Comparison of ENCODE assay signal across 1 cellular context in the genomic region with DNA sequence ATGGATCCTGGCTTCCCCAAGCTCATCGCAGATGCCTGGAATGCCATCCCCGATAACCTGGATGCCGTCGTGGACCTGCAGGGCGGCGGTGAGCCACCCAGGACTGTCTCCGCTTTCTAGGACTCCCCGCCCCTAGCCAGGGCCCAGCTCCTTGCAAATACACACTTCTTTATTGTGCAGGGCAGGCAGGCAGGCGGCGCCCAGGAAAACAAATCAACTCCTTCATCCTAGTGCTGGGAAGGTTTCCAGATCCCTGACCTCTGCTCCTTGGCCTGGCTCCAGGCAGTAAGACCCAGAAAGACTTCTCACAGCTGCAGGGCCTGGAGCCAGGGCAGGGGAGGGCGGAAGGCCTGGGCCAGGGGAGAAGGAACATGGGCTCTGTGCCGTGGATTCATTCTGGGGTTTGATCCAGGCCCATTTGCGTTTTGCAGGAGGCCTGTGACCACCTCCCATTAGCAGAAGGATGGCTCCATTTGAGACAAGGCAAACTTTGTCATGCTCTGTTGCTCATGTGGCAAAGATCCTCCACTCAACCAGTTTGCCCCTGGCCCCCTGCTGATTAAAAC.
TF ChIP-seq lines count a peak whose summit lies in the region.

No MANE protein-coding gene starts in this region.

TF ChIP-seq in HepG2, 621 proteins besides CTCF, POLR2A, EP300 and RAD21 (continued from another document and continues in another):
- TF ChIP-seq ZFP90 (CRISPR knock-in tag; IDR thresholded peaks at IDR 0.05; ENCODE audit: borderline replicate concordance) (no peak), MTA1 (CRISPR knock-in tag; IDR thresholded peaks at IDR 0.05; ENCODE audit: borderline replicate concordance) (0 out of 2 replicates have a peak, but pooled peaks have one; percentile 38), RXRA (CRISPR knock-in tag; IDR thresholded peaks at IDR 0.05) (peak; percentile 77; the same call in 1 of the 2 replicates), ZNF564 (CRISPR knock-in tag; IDR thresholded peaks at IDR 0.05) (no peak), FOXP1 (IDR thresholded peaks at IDR 0.05) (no peak), FOXP1 (CRISPR knock-in tag; IDR thresholded peaks at IDR 0.05) (peak; percentile 32; the same call in 1 of the 2 replicates), ZFY (CRISPR knock-in tag; IDR thresholded peaks at IDR 0.05) (peak; percentile 54), KLF11 (CRISPR knock-in tag; IDR thresholded peaks at IDR 0.05) (no peak), ZNF768 (CRISPR knock-in tag; IDR thresholded peaks at IDR 0.05) (peak; percentile 32; the same call in 1 of the 2 replicates), FOSL2 (CRISPR knock-in tag; IDR thresholded peaks at IDR 0.05) (peak; percentile 50), ZFP1 (CRISPR knock-in tag; IDR thresholded peaks at IDR 0.05) (no peak), HNRNPUL1 (IDR thresholded peaks at IDR 0.05; ENCODE audit: low read depth, low read length) (no peak), ZBTB38 (CRISPR knock-in tag; IDR thresholded peaks at IDR 0.05) (no peak), STAG1 (CRISPR knock-in tag; IDR thresholded peaks at IDR 0.05) (0 out of 2 replicates have a peak, but pooled peaks have one; percentile 4), MIER3 (CRISPR knock-in tag; IDR thresholded peaks at IDR 0.05; ENCODE audit: borderline replicate concordance) (no peak), ZNF326 (CRISPR knock-in tag; IDR thresholded peaks at IDR 0.05; ENCODE audit: borderline replicate concordance) (no peak), ZNF749 (CRISPR knock-in tag; IDR thresholded peaks at IDR 0.05; ENCODE audit: borderline replicate concordance) (no peak), MTF1 (CRISPR knock-in tag; IDR thresholded peaks at IDR 0.05) (no peak), ZNF432 (CRISPR knock-in tag; IDR thresholded peaks at IDR 0.05; ENCODE audit: borderline replicate concordance) (no peak), TEAD2 (CRISPR knock-in tag; IDR thresholded peaks at IDR 0.05) (no peak), TEAD3 (CRISPR knock-in tag; optimal IDR thresholded peaks at IDR 0.05; ENCODE audit: borderline replicate concordance) (peak; percentile 75), RBFOX2 (IDR thresholded peaks at IDR 0.05; ENCODE audit: low read depth, low read length) (no peak), ZNF235 (CRISPR knock-in tag; IDR thresholded peaks at IDR 0.05; ENCODE audit: borderline replicate concordance) (no peak), ZNF382 (CRISPR knock-in tag; IDR thresholded peaks at IDR 0.05; ENCODE audit: borderline replicate concordance) (no peak), YY1 (IDR thresholded peaks at IDR 0.05; ENCODE audit: insufficient read depth, insufficient replicate concordance, low read depth, low read length) (peak; percentile 11), IKZF4 (CRISPR knock-in tag; IDR thresholded peaks at IDR 0.05; ENCODE audit: borderline replicate concordance, low read depth, not compliant biosample characterization) (no peak), ARNT (IDR thresholded peaks at IDR 0.05) (no peak), FOXA1 (IDR thresholded peaks at IDR 0.05) (no peak), FOXA1 (CRISPR knock-in tag; IDR thresholded peaks at IDR 0.05) (0 out of 2 replicates have a peak, but pooled peaks have one; percentile 39), PITX1 (CRISPR knock-in tag; IDR thresholded peaks at IDR 0.05) (no peak), BORCS8-MEF2B (CRISPR knock-in tag; IDR thresholded peaks at IDR 0.05) (peak; percentile 31; the same call in 1 of the 2 replicates), ZNF772 (CRISPR knock-in tag; IDR thresholded peaks at IDR 0.05) (no peak), ZNF292 (CRISPR knock-in tag; IDR thresholded peaks at IDR 0.05; ENCODE audit: borderline replicate concordance, low read depth) (no peak), CHCHD3 (CRISPR knock-in tag; IDR thresholded peaks at IDR 0.05) (no peak), ZNF317 (CRISPR knock-in tag; IDR thresholded peaks at IDR 0.05) (no peak), ELF4 (CRISPR knock-in tag; IDR thresholded peaks at IDR 0.05; ENCODE audit: borderline replicate concordance) (no peak), THAP11 (CRISPR knock-in tag; IDR thresholded peaks at IDR 0.05) (0 out of 2 replicates have a peak, but pooled peaks have one; percentile 51), SRF (IDR thresholded peaks at IDR 0.05; ENCODE audit: low read depth, low read length) (no peak), KLF6 (CRISPR knock-in tag; IDR thresholded peaks at IDR 0.05) (no peak), ZNF644 (CRISPR knock-in tag; IDR thresholded peaks at IDR 0.05; ENCODE audit: low read depth) (no peak), SMARCC2 (IDR thresholded peaks at IDR 0.05) (no peak), BCL6 (CRISPR knock-in tag; IDR thresholded peaks at IDR 0.05) (peak; percentile 99), PTBP1 (IDR thresholded peaks at IDR 0.05; ENCODE audit: low read depth, low read length, poor library complexity, severe bottlenecking) (no peak), ZNF577 (CRISPR knock-in tag; IDR thresholded peaks at IDR 0.05; ENCODE audit: borderline replicate concordance, low read depth) (no peak), TBL1XR1 (IDR thresholded peaks at IDR 0.05; ENCODE audit: borderline replicate concordance, low read length, partially characterized antibody) (no peak), ZNF598 (CRISPR knock-in tag; IDR thresholded peaks at IDR 0.05; ENCODE audit: borderline replicate concordance) (no peak), ZSCAN31 (CRISPR knock-in tag; IDR thresholded peaks at IDR 0.05; ENCODE audit: low read depth) (no peak)
- TF ChIP-seq, protein P1, sequence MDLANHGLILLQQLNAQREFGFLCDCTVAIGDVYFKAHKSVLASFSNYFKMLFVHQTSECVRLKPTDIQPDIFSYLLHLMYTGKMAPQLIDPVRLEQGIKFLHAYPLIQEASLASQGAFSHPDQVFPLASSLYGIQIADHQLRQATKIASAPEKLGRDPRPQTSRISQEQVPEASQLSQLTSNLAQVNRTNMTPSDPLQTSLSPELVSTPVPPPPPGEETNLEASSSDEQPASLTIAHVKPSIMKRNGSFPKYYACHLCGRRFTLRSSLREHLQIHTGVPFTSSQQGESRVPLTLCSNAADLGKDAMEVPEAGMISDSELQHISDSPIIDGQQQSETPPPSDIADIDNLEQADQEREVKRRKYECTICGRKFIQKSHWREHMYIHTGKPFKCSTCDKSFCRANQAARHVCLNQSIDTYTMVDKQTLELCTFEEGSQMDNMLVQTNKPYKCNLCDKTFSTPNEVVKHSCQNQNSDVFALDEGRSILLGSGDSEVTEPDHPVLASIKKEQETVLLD (CRISPR knock-in tag; IDR thresholded peaks at IDR 0.05; ENCODE audit: low read depth) = no peak
- TF ChIP-seq, protein P2, sequence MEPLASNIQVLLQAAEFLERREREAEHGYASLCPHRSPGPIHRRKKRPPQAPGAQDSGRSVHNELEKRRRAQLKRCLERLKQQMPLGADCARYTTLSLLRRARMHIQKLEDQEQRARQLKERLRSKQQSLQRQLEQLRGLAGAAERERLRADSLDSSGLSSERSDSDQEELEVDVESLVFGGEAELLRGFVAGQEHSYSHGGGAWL (CRISPR knock-in tag; IDR thresholded peaks at IDR 0.05) = 0 out of 2 replicates have a peak, but pooled peaks have one; percentile 39
- TF ChIP-seq, protein P3, sequence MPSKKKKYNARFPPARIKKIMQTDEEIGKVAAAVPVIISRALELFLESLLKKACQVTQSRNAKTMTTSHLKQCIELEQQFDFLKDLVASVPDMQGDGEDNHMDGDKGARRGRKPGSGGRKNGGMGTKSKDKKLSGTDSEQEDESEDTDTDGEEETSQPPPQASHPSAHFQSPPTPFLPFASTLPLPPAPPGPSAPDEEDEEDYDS (CRISPR knock-in tag; IDR thresholded peaks at IDR 0.05) = no peak
- TF ChIP-seq, protein P4, sequence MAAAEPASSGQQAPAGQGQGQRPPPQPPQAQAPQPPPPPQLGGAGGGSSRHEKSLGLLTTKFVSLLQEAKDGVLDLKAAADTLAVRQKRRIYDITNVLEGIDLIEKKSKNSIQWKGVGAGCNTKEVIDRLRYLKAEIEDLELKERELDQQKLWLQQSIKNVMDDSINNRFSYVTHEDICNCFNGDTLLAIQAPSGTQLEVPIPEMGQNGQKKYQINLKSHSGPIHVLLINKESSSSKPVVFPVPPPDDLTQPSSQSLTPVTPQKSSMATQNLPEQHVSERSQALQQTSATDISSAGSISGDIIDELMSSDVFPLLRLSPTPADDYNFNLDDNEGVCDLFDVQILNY (CRISPR knock-in tag; conservative IDR thresholded peaks at IDR 0.05) = no peak
- TF ChIP-seq, protein P5, sequence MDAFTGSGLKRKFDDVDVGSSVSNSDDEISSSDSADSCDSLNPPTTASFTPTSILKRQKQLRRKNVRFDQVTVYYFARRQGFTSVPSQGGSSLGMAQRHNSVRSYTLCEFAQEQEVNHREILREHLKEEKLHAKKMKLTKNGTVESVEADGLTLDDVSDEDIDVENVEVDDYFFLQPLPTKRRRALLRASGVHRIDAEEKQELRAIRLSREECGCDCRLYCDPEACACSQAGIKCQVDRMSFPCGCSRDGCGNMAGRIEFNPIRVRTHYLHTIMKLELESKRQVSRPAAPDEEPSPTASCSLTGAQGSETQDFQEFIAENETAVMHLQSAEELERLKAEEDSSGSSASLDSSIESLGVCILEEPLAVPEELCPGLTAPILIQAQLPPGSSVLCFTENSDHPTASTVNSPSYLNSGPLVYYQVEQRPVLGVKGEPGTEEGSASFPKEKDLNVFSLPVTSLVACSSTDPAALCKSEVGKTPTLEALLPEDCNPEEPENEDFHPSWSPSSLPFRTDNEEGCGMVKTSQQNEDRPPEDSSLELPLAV (CRISPR knock-in tag; conservative IDR thresholded peaks at IDR 0.05; ENCODE audit: low read depth) = no peak
- TF ChIP-seq, protein P6, sequence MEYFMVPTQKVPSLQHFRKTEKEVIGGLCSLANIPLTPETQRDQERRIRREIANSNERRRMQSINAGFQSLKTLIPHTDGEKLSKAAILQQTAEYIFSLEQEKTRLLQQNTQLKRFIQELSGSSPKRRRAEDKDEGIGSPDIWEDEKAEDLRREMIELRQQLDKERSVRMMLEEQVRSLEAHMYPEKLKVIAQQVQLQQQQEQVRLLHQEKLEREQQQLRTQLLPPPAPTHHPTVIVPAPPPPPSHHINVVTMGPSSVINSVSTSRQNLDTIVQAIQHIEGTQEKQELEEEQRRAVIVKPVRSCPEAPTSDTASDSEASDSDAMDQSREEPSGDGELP (IDR thresholded peaks at IDR 0.05; ENCODE audit: borderline replicate concordance, low read depth) = peak; percentile 39; the same call in 1 of the 2 replicates
- TF ChIP-seq, protein P7, sequence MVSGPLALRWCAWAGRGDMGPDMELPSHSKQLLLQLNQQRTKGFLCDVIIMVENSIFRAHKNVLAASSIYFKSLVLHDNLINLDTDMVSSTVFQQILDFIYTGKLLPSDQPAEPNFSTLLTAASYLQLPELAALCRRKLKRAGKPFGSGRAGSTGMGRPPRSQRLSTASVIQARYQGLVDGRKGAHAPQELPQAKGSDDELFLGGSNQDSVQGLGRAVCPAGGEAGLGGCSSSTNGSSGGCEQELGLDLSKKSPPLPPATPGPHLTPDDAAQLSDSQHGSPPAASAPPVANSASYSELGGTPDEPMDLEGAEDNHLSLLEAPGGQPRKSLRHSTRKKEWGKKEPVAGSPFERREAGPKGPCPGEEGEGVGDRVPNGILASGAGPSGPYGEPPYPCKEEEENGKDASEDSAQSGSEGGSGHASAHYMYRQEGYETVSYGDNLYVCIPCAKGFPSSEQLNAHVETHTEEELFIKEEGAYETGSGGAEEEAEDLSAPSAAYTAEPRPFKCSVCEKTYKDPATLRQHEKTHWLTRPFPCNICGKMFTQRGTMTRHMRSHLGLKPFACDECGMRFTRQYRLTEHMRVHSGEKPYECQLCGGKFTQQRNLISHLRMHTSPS (CRISPR knock-in tag; IDR thresholded peaks at IDR 0.05; ENCODE audit: low read depth) = no peak
- TF ChIP-seq, protein P8, sequence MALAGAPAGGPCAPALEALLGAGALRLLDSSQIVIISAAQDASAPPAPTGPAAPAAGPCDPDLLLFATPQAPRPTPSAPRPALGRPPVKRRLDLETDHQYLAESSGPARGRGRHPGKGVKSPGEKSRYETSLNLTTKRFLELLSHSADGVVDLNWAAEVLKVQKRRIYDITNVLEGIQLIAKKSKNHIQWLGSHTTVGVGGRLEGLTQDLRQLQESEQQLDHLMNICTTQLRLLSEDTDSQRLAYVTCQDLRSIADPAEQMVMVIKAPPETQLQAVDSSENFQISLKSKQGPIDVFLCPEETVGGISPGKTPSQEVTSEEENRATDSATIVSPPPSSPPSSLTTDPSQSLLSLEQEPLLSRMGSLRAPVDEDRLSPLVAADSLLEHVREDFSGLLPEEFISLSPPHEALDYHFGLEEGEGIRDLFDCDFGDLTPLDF (CRISPR knock-in tag; IDR thresholded peaks at IDR 0.05) = no peak
- TF ChIP-seq, protein P9, sequence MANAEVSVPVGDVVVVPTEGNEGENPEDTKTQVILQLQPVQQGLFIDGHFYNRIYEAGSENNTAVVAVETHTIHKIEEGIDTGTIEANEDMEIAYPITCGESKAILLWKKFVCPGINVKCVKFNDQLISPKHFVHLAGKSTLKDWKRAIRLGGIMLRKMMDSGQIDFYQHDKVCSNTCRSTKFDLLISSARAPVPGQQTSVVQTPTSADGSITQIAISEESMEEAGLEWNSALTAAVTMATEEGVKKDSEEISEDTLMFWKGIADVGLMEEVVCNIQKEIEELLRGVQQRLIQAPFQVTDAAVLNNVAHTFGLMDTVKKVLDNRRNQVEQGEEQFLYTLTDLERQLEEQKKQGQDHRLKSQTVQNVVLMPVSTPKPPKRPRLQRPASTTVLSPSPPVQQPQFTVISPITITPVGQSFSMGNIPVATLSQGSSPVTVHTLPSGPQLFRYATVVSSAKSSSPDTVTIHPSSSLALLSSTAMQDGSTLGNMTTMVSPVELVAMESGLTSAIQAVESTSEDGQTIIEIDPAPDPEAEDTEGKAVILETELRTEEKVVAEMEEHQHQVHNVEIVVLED (CRISPR knock-in tag; IDR thresholded peaks at IDR 0.05; ENCODE audit: borderline replicate concordance) = no peak
- TF ChIP-seq, protein P10, sequence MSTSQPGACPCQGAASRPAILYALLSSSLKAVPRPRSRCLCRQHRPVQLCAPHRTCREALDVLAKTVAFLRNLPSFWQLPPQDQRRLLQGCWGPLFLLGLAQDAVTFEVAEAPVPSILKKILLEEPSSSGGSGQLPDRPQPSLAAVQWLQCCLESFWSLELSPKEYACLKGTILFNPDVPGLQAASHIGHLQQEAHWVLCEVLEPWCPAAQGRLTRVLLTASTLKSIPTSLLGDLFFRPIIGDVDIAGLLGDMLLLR (CRISPR knock-in tag; IDR thresholded peaks at IDR 0.05) = no peak
- TF ChIP-seq, protein P11, sequence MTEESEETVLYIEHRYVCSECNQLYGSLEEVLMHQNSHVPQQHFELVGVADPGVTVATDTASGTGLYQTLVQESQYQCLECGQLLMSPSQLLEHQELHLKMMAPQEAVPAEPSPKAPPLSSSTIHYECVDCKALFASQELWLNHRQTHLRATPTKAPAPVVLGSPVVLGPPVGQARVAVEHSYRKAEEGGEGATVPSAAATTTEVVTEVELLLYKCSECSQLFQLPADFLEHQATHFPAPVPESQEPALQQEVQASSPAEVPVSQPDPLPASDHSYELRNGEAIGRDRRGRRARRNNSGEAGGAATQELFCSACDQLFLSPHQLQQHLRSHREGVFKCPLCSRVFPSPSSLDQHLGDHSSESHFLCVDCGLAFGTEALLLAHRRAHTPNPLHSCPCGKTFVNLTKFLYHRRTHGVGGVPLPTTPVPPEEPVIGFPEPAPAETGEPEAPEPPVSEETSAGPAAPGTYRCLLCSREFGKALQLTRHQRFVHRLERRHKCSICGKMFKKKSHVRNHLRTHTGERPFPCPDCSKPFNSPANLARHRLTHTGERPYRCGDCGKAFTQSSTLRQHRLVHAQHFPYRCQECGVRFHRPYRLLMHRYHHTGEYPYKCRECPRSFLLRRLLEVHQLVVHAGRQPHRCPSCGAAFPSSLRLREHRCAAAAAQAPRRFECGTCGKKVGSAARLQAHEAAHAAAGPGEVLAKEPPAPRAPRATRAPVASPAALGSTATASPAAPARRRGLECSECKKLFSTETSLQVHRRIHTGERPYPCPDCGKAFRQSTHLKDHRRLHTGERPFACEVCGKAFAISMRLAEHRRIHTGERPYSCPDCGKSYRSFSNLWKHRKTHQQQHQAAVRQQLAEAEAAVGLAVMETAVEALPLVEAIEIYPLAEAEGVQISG (CRISPR knock-in tag; IDR thresholded peaks at IDR 0.05) = 0 out of 2 replicates have a peak, but pooled peaks have one; percentile 40
